In the genomic region with DNA sequence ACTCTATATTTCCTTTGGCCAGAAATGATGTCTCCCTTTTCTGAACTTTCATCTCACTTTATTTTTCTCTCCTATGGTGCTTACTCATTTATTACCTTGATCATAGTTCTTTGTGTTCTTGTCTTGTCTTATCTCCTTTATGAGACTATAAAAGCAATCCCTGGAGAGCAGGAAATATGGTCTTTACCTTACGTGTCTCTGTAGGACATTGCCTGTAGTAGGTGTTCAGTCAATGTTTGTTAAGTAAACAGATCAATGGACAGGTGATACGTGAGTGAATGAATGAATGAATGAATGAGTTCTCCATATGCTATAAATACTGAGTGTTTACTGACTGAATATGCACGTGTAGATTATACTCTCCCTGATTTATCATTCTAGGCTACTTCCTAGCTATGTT, we compare ENCODE assay signal across 1 cellular context.
TF ChIP-seq lines count a peak whose summit lies in the region.

No MANE protein-coding gene starts in this region.

TF ChIP-seq in HEK293, 187 proteins besides CTCF, POLR2A, EP300 and RAD21 (continued from another document):
- TF ChIP-seq, protein P1, sequence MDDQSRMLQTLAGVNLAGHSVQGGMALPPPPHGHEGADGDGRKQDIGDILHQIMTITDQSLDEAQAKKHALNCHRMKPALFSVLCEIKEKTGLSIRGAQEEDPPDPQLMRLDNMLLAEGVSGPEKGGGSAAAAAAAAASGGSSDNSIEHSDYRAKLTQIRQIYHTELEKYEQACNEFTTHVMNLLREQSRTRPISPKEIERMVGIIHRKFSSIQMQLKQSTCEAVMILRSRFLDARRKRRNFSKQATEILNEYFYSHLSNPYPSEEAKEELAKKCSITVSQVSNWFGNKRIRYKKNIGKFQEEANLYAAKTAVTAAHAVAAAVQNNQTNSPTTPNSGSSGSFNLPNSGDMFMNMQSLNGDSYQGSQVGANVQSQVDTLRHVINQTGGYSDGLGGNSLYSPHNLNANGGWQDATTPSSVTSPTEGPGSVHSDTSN (CRISPR knock-in tag; IDR thresholded peaks at IDR 0.05) = no peak
- TF ChIP-seq ZNF530 (tag by site-specific recombination; IDR thresholded peaks at IDR 0.05; ENCODE audit: low read depth) (no peak), ZNF670 (tag by site-specific recombination; IDR thresholded peaks at IDR 0.05; ENCODE audit: low read depth) (no peak), EGR2 (tag by site-specific recombination; IDR thresholded peaks at IDR 0.05; ENCODE audit: low read depth) (no peak), KLF10 (tag by site-specific recombination; IDR thresholded peaks at IDR 0.05) (0 out of 2 replicates have a peak, but pooled peaks have one; percentile 16), ZBTB8A (tag by site-specific recombination; IDR thresholded peaks at IDR 0.05) (no peak), ZNF19 (tag by site-specific recombination; IDR thresholded peaks at IDR 0.05; ENCODE audit: low read depth) (no peak), BCL11B (tag by site-specific recombination; IDR thresholded peaks at IDR 0.05; ENCODE audit: low read depth) (peak; percentile 88), ZNF560 (tag by site-specific recombination; IDR thresholded peaks at IDR 0.05; ENCODE audit: borderline replicate concordance) (no peak), GLIS1 (tag by site-specific recombination; IDR thresholded peaks at IDR 0.05) (peak; percentile 92)
- TF ChIP-seq, protein P2, sequence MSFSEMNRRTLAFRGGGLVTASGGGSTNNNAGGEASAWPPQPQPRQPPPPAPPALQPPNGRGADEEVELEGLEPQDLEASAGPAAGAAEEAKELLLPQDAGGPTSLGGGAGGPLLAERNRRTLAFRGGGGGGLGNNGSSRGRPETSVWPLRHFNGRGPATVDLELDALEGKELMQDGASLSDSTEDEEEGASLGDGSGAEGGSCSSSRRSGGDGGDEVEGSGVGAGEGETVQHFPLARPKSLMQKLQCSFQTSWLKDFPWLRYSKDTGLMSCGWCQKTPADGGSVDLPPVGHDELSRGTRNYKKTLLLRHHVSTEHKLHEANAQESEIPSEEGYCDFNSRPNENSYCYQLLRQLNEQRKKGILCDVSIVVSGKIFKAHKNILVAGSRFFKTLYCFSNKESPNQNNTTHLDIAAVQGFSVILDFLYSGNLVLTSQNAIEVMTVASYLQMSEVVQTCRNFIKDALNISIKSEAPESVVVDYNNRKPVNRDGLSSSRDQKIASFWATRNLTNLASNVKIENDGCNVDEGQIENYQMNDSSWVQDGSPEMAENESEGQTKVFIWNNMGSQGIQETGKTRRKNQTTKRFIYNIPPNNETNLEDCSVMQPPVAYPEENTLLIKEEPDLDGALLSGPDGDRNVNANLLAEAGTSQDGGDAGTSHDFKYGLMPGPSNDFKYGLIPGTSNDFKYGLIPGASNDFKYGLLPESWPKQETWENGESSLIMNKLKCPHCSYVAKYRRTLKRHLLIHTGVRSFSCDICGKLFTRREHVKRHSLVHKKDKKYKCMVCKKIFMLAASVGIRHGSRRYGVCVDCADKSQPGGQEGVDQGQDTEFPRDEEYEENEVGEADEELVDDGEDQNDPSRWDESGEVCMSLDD (tag by site-specific recombination; IDR thresholded peaks at IDR 0.05) = no peak
TF ChIP-seq in HEK293: peak in this region for 49.
